In genomic region chrX:17732138-17732783, GRCh38 we compare ENCODE assay signal across 15 cellular contexts.
"Had no signal": no experiment of that assay in that cellular context is flagged by ENCODE, and none has a peak within 500 bp of the region (broad histone marks: within the 10 kb centered on the region; RNA-seq: fewer than 3 reads in every experiment).

No MANE protein-coding gene starts in this region.

- H3K9me3 ChIP-seq: esophagus squamous epithelium, right atrium auricular region had no signal

- H3K36me3 ChIP-seq: right atrium auricular region had no signal

- DNase-seq: activated CD4-positive, alpha-beta T cell treated with anti-CD3 and anti-CD28 coated beads for 1 hour; activated CD4-positive, alpha-beta T cell treated with anti-CD3 and anti-CD28 coated beads, Interleukin-2, amount 50 U/mL, for 48 hours; activated CD8-positive, alpha-beta memory T cell treated with anti-CD3 and anti-CD28 coated beads, Interleukin-2, amount 10 ng/mL, durations not matched to agents 7 days and 5 days; activated naive CD4-positive, alpha-beta T cell treated with anti-CD3 and anti-CD28 coated beads, Interleukin-2, amount 50 U/mL, for 16 hours; activated T-cell treated with anti-CD3 and anti-CD28 coated beads, Interleukin-2, amount 50 U/mL, for 24 hours; caudate nucleus; cortex of kidney; effector CD4-positive, alpha-beta T cell; esophagus squamous epithelium; hippocampal formation; mesendoderm; occipital lobe had no signal

- H3K4me1 ChIP-seq: right atrium auricular region had no signal

- ATAC-seq: activated CD8-positive, alpha-beta memory T cell treated with anti-CD3 and anti-CD28 coated beads, Interleukin-2, amount 10 ng/mL, durations not matched to agents 7 days and 5 days had no signal

- H3K4me3 ChIP-seq: esophagus squamous epithelium, right atrium auricular region, smooth muscle cell had no signal

- H3K27ac ChIP-seq: esophagus squamous epithelium, right atrium auricular region, VCaP had no signal

- H3K27me3 ChIP-seq: esophagus squamous epithelium, right atrium auricular region had no signal

- H3K4me2 ChIP-seq: smooth muscle cell had no signal
